Comparison of ENCODE assay signal across 26 cellular contexts in genomic region chr3:126201168-126201567, GRCh38. TPM values are rescaled to one million over a fixed set of nuclear protein-coding genes. Genes with fewer than 3 reads are reported as not detected.
"Had no signal": no experiment of that assay in that cellular context is flagged by ENCODE, and none has a peak within 500 bp of the region (broad histone marks: within the 10 kb centered on the region; RNA-seq: fewer than 3 reads in every experiment).

No MANE protein-coding gene starts in this region.

- H3K9me3 Mint-ChIP-seq: activated CD4-positive, alpha-beta memory T cell treated with anti-CD3 and anti-CD28 coated beads for 36 hours; activated naive CD4-positive, alpha-beta T cell treated with anti-CD3 and anti-CD28 coated beads, Interleukin-2, amount 50 U/mL, for 72 hours; activated naive CD8-positive, alpha-beta T cell treated with anti-CD3 and anti-CD28 coated beads, Interleukin-2, amount 50 U/mL, for 24 hours; activated T-cell treated with anti-CD3 and anti-CD28 coated beads, Interleukin-2, amount 50 U/mL, for 4 hours; T-helper 1 cell treated with Interleukin-12 subunit alpha and Interleukin-12 subunit beta and Interleukin-4 antibody, amounts not matched to agents 30 μg/mL and 1 μg/mL, for 36 hours had no signal

- H3K9me3 ChIP-seq: ascending aorta, body of pancreas, SJSA1 had no signal

- FAIRE-seq: bronchial epithelial cell, RCC 7860 had no signal

- H3K4me3 ChIP-seq: ascending aorta, body of pancreas, SJSA1 had no signal

- DNase-seq: activated B cell treated with CpG ODN at 0.5 μM for 24 hours; activated CD4-positive, alpha-beta memory T cell treated with anti-CD3 and anti-CD28 coated beads for 36 hours; activated CD4-positive, alpha-beta T cell treated with anti-CD3 and anti-CD28 coated beads, Interleukin-2, amount 10 ng/mL, durations not matched to agents 7 days and 5 days; activated CD8-positive, alpha-beta memory T cell treated with anti-CD3 and anti-CD28 coated beads for 24 hours; activated effector memory CD4-positive, alpha-beta T cell treated with anti-CD3 and anti-CD28 coated beads, Interleukin-2, amount 50 U/mL, for 16 hours; activated naive CD4-positive, alpha-beta T cell treated with Interleukin-2 at 50 U/mL for 16 hours; activated naive CD8-positive, alpha-beta T cell treated with anti-CD3 and anti-CD28 coated beads, Interleukin-2, amount 50 U/mL, for 24 hours; activated T-cell treated with anti-CD3 and anti-CD28 coated beads, Interleukin-2, amount 50 U/mL, for 4 hours; amniotic stem cell; body of pancreas; KG1; MM.1S; NCI-H1105; NCI-H1436 treated with DMSO at 0.1 percent for 48 hours; NCI-H187; NCI-H2081; NCI-H510A treated with DMSO at 0.1 percent for 48 hours; NCI-H69; NK-92 treated with Interleukin-12 subunit alpha and Interleukin-12 subunit beta, amount 100 ng/mL, for 24 hours; SHP77 had no signal

- H3K27me3 ChIP-seq: ascending aorta, body of pancreas, SJSA1 had no signal

- ATAC-seq: activated naive CD4-positive, alpha-beta T cell treated with anti-CD3 and anti-CD28 coated beads, Interleukin-2, amount 50 U/mL, for 72 hours; activated naive CD8-positive, alpha-beta T cell treated with anti-CD3 and anti-CD28 coated beads, Interleukin-2, amount 50 U/mL, for 24 hours; activated T-cell treated with anti-CD3 and anti-CD28 coated beads, Interleukin-2, amount 50 U/mL, for 4 hours; body of pancreas had no signal

- H3K27ac Mint-ChIP-seq: activated B cell treated with CpG ODN at 0.5 μM for 24 hours; activated CD4-positive, alpha-beta memory T cell treated with anti-CD3 and anti-CD28 coated beads for 36 hours; activated CD4-positive, alpha-beta T cell treated with anti-CD3 and anti-CD28 coated beads, Interleukin-2, amount 10 ng/mL, durations not matched to agents 7 days and 5 days; activated naive CD4-positive, alpha-beta T cell treated with anti-CD3 and anti-CD28 coated beads, Interleukin-2, amount 50 U/mL, for 72 hours; activated naive CD8-positive, alpha-beta T cell treated with anti-CD3 and anti-CD28 coated beads, Interleukin-2, amount 50 U/mL, for 24 hours; T-helper 1 cell treated with Interleukin-12 subunit alpha and Interleukin-12 subunit beta and Interleukin-4 antibody, amounts not matched to agents 30 μg/mL and 1 μg/mL, for 36 hours had no signal

- H3K4me3 Mint-ChIP-seq: activated B cell treated with CpG ODN at 0.5 μM for 24 hours; activated CD4-positive, alpha-beta memory T cell treated with anti-CD3 and anti-CD28 coated beads for 36 hours; activated CD4-positive, alpha-beta T cell treated with anti-CD3 and anti-CD28 coated beads, Interleukin-2, amount 10 ng/mL, durations not matched to agents 7 days and 5 days; activated naive CD8-positive, alpha-beta T cell treated with anti-CD3 and anti-CD28 coated beads, Interleukin-2, amount 50 U/mL, for 24 hours; activated T-cell treated with anti-CD3 and anti-CD28 coated beads, Interleukin-2, amount 50 U/mL, for 4 hours; T-helper 1 cell treated with Interleukin-12 subunit alpha and Interleukin-12 subunit beta and Interleukin-4 antibody, amounts not matched to agents 30 μg/mL and 1 μg/mL, for 36 hours had no signal

- H3K4me1 Mint-ChIP-seq: activated B cell treated with CpG ODN at 0.5 μM for 24 hours; activated CD4-positive, alpha-beta T cell treated with anti-CD3 and anti-CD28 coated beads, Interleukin-2, amount 10 ng/mL, durations not matched to agents 7 days and 5 days; activated naive CD8-positive, alpha-beta T cell treated with anti-CD3 and anti-CD28 coated beads, Interleukin-2, amount 50 U/mL, for 24 hours had no signal

- H3K27ac ChIP-seq: body of pancreas, SJSA1 had no signal

- H3K36me3 ChIP-seq: ascending aorta, SJSA1 had no signal

RNA-seq across cellular contexts. Expression of gene ALDH1L1, which starts 20.8 kb away (rescaled TPM):
- total RNA-seq: activated B cell treated with CpG ODN at 0.5 μM for 24 hours; activated CD4-positive, alpha-beta memory T cell treated with anti-CD3 and anti-CD28 coated beads for 36 hours; activated CD4-positive, alpha-beta T cell treated with anti-CD3 and anti-CD28 coated beads, Interleukin-2, amount 10 ng/mL, durations not matched to agents 7 days and 5 days; SJSA1 had no signal
